ENCODE assay signal across 8 cellular contexts in genomic region chr4:4541040-4541631, GRCh38. TPM values are rescaled to one million over a fixed set of nuclear protein-coding genes. Genes with fewer than 3 reads are reported as not detected.
DNase-seq lines count a peak whose midpoint lies in the region; ATAC-seq and TF ChIP-seq lines count a peak whose summit lies in the region.

No MANE protein-coding gene starts in this region.

- ATAC-seq in HG02610 (IDR thresholded peaks at IDR 0.05; ENCODE audit: unreplicated experiment) (peak; percentile 36), right cardiac atrium (peak; percentile 47 to 67), GM21737 (IDR thresholded peaks at IDR 0.05; ENCODE audit: unreplicated experiment) (no peak)
- ATAC-seq in activated naive CD8-positive, alpha-beta T cell treated with anti-CD3 and anti-CD28 coated beads, Interleukin-2, amount 50 U/mL, for 24 hours: peak; percentile 39

- no peaks in the 10 kb centered on the region for H3K9me3 ChIP-seq in NT2/D1 (ENCODE audit: insufficient read depth, low read length)
- no peaks in the 10 kb centered on the region for H3K9me3 ChIP-seq in right cardiac atrium (ENCODE audit: control insufficient read depth, low read length)

- POLR2A ChIA-PET in GM10248 (lab: Yijun Ruan, JAX): no interaction called here

- peak overlapping the region; percentile 26 for H3K27ac ChIP-seq in right cardiac atrium (ENCODE audit: low read length)

- DNase-seq in GM10248 (ENCODE audit: extremely low spot score) (peak; percentile 68), NT2/D1 (ENCODE audit: low read depth, low spot score) (no peak), right cardiac atrium (peak in 1 of 3 donors; percentile 16), retinal pigment epithelial cell (ENCODE audit: low read depth) (no peak), NCI-H510A (lab: John Stamatoyannopoulos, UW) (no peak)
- peak; percentile 39 for DNase-seq in activated naive CD8-positive, alpha-beta T cell treated with anti-CD3 and anti-CD28 coated beads, Interleukin-2, amount 50 U/mL, for 24 hours

- peaks cover 2% of the 10 kb centered on the region for H3K36me3 Mint-ChIP-seq in activated naive CD8-positive, alpha-beta T cell treated with anti-CD3 and anti-CD28 coated beads, Interleukin-2, amount 50 U/mL, for 24 hours (ENCODE audit: low read depth)

- TF ChIP-seq CTCF in GM10248 (IDR thresholded peaks at IDR 0.05; ENCODE audit: control extremely low read depth, extremely low read depth, low read depth, missing control alignments): no peak
- TF ChIP-seq CTCF in retinal pigment epithelial cell (conservative IDR thresholded peaks at IDR 0.05; ENCODE audit: low read depth, low read length): no peak

- H3K4me3 ChIP-seq in NT2/D1 (ENCODE audit: insufficient read length, low read depth) (peak overlapping the region; percentile 86), right cardiac atrium (ENCODE audit: low read length) (peak overlapping the region; percentile 68), retinal pigment epithelial cell (ENCODE audit: low read length) (peak overlapping the region; percentile 95)

- 8% methylated on average over 10 of the region's 10 CpGs for WGBS in right cardiac atrium

- CTCF ChIA-PET in GM10248 (lab: Yijun Ruan, JAX): interaction anchor here (1.2 to 5.7 kb wide), 5 partner anchors 14 to 51 kb away, joined by 3 to 34 read pairs (median 9); no protein-coding TSS in a partner anchor

- H3K4me1 ChIP-seq in NT2/D1 (ENCODE audit: insufficient read depth, insufficient read length): no peaks in the 10 kb centered on the region
- peaks cover 4% of the 10 kb centered on the region for H3K4me1 ChIP-seq in right cardiac atrium (ENCODE audit: control insufficient read depth, insufficient read depth, low read length)

- H3K9ac ChIP-seq in NT2/D1 (ENCODE audit: insufficient read length, low read depth): peak overlapping the region; percentile 95

- H3K27me3 ChIP-seq in NT2/D1 (ENCODE audit: insufficient read depth, insufficient read length) (no peaks in the 10 kb centered on the region), right cardiac atrium (ENCODE audit: control insufficient read depth, insufficient read depth) (no peaks in the 10 kb centered on the region)

- no peaks in the 10 kb centered on the region for H3K27me3 Mint-ChIP-seq in activated naive CD8-positive, alpha-beta T cell treated with anti-CD3 and anti-CD28 coated beads, Interleukin-2, amount 50 U/mL, for 24 hours

- peaks cover 10% of the 10 kb centered on the region for H3K36me3 ChIP-seq in NT2/D1 (ENCODE audit: insufficient read depth, insufficient read length, low read length)

- peaks cover 50% of the 10 kb centered on the region for H3K4me1 Mint-ChIP-seq in activated naive CD8-positive, alpha-beta T cell treated with anti-CD3 and anti-CD28 coated beads, Interleukin-2, amount 50 U/mL, for 24 hours

- H3K9me3 Mint-ChIP-seq in activated naive CD8-positive, alpha-beta T cell treated with anti-CD3 and anti-CD28 coated beads, Interleukin-2, amount 50 U/mL, for 24 hours: no peaks in the 10 kb centered on the region

- peak overlapping the region; percentile 93 for H3K27ac Mint-ChIP-seq in activated naive CD8-positive, alpha-beta T cell treated with anti-CD3 and anti-CD28 coated beads, Interleukin-2, amount 50 U/mL, for 24 hours

- H3K4me3 Mint-ChIP-seq in activated naive CD8-positive, alpha-beta T cell treated with anti-CD3 and anti-CD28 coated beads, Interleukin-2, amount 50 U/mL, for 24 hours: peak overlapping the region; percentile 95

- intact Hi-C loops in right cardiac atrium (cut with DNase I): no loop called here

RNA-seq across cellular contexts. Expression of gene STX18, which starts 0.7 kb away (rescaled TPM):
- 10 to 100 TPM; 15.4 to 25.9 (median 17.7) TPM for total RNA-seq in right cardiac atrium
- 14.9 TPM for polyA plus RNA-seq in right cardiac atrium

Comparison
In these comparisons a context has a peak if more than half of its experiments do, and no peak if none do; other contexts are left out.
1. DNase-seq: peak in GM10248 (single experiment) and activated naive CD8-positive, alpha-beta T cell treated with anti-CD3 and anti-CD28 coated beads, Interleukin-2, amount 50 U/mL, for 24 hours (single experiment); none in NT2/D1 (single experiment), retinal pigment epithelial cell (single experiment) and NCI-H510A (single experiment).
2. Peak in every context shown above with its lines, with median percentiles within 50 percentile points of each other: H3K4me3 ChIP-seq.